Comparison of ENCODE assay signal across 11 cellular contexts in genomic region chr12:110256780-110257431, GRCh38. TPM values are rescaled to one million over a fixed set of nuclear protein-coding genes. Genes with fewer than 3 reads are reported as not detected.
DNase-seq lines count a peak whose midpoint lies in the region; ATAC-seq and TF ChIP-seq lines count a peak whose summit lies in the region.
"Had no signal": no experiment of that assay in that cellular context is flagged by ENCODE, and none has a peak within 500 bp of the region (broad histone marks: within the 10 kb centered on the region; RNA-seq: fewer than 3 reads in every experiment).

No MANE protein-coding gene starts in this region.

- H3K27me3 ChIP-seq in heart right ventricle (no peaks in the 10 kb centered on the region), osteoblast (ENCODE audit: insufficient read depth, low read length) (no peaks in the 10 kb centered on the region)

- H4K20me1 ChIP-seq in osteoblast (ENCODE audit: insufficient read depth, low read length): no peaks in the 10 kb centered on the region

- H3K4me3 ChIP-seq in heart right ventricle (no peak overlapping the region), osteoblast (ENCODE audit: insufficient read depth, low read length) (no peak overlapping the region)

- TF ChIP-seq CTCF in heart right ventricle (IDR thresholded peaks at IDR 0.05) (no peak), osteoblast (IDR thresholded peaks at IDR 0.05; ENCODE audit: extremely low read depth, low read depth, low read length) (no peak)

- H3K4me2 ChIP-seq in osteoblast (ENCODE audit: insufficient read depth, low read length): peak overlapping the region; percentile 14

- peak; percentile 44 for DNase-seq in Ammon's horn (ENCODE audit: low spot score)
- DNase-seq in SKM-1 (lab: John Stamatoyannopoulos, UW; ENCODE audit: unreplicated experiment): peak; percentile 55
- DNase-seq in heart right ventricle: peak; percentile 57 to 62
- peak; percentile 86 for DNase-seq in osteoblast (ENCODE audit: insufficient read length, low spot score, missing footprints)
- no peak for DNase-seq in SK-N-DZ (ENCODE audit: low spot score)
- DNase-seq in immature natural killer cell: no peak
- DNase-seq: NCI-H774; stimulated activated CD4-positive, alpha-beta T cell treated with anti-CD3 and anti-CD28 coated beads, Interleukin-2, amount 100 ng/mL, for 48 hours had no signal

- no peaks in the 10 kb centered on the region for H3K9me3 Mint-ChIP-seq in immature natural killer cell
- H3K9me3 Mint-ChIP-seq: T-helper 2 cell treated with Interferon-gamma antibody and Interleukin-4, amounts not matched to agents 5 μg/mL and 100 μg/mL, for 36 hours had no signal

- ATAC-seq in heart right ventricle (peak; percentile 7 to 56 (median 30)), HG02884 (IDR thresholded peaks at IDR 0.05; ENCODE audit: unreplicated experiment) (no peak), HG02610 (IDR thresholded peaks at IDR 0.05; ENCODE audit: unreplicated experiment) (no peak)

- peak overlapping the region; percentile 13 to 81 (median 62) for H3K27ac ChIP-seq in heart right ventricle
- H3K27ac ChIP-seq in osteoblast (ENCODE audit: low read depth, low read length): no peak overlapping the region

- no peaks in the 10 kb centered on the region for H3K9me3 ChIP-seq in heart right ventricle
- no peaks in the 10 kb centered on the region for H3K9me3 ChIP-seq in osteoblast (ENCODE audit: low read depth, low read length)

- peaks cover 0 to 5% (median 1%) of the 10 kb centered on the region in 3 donors for H3K27me3 Mint-ChIP-seq in immature natural killer cell (ENCODE audit: low read depth in 3 of 3)

- 48 to 50% methylated on average over 12 of the region's 12 CpGs for WGBS in heart right ventricle, 2 donors

- H3K36me3 ChIP-seq in heart right ventricle (no peaks in the 10 kb centered on the region), osteoblast (ENCODE audit: insufficient read depth, low read length) (no peaks in the 10 kb centered on the region)

- H3K4me1 ChIP-seq in heart right ventricle: peaks cover 10 to 41% (median 26%) of the 10 kb centered on the region in 9 donors
- peaks cover 15% of the 10 kb centered on the region for H3K4me1 ChIP-seq in osteoblast (ENCODE audit: insufficient read depth, low read length)

- H3K4me3 Mint-ChIP-seq in immature natural killer cell: no peak overlapping the region
- H3K4me3 Mint-ChIP-seq: T-helper 2 cell treated with Interferon-gamma antibody and Interleukin-4, amounts not matched to agents 5 μg/mL and 100 μg/mL, for 36 hours had no signal

- intact Hi-C loops in heart right ventricle (cut with DNase I): no loop called here

- no peaks in the 10 kb centered on the region for H3K79me2 ChIP-seq in osteoblast (ENCODE audit: insufficient read depth, low read length)

- peak overlapping the region; percentile 5 for H2AFZ ChIP-seq in osteoblast (ENCODE audit: low read length)

- H3K27ac Mint-ChIP-seq in immature natural killer cell: no peak overlapping the region
- H3K27ac Mint-ChIP-seq: T-helper 2 cell treated with Interferon-gamma antibody and Interleukin-4, amounts not matched to agents 5 μg/mL and 100 μg/mL, for 36 hours had no signal

- H3K4me1 Mint-ChIP-seq in immature natural killer cell: peaks cover 0 to 2% of the 10 kb centered on the region in 2 donors

- H3K36me3 Mint-ChIP-seq in immature natural killer cell: no peaks in the 10 kb centered on the region

RNA-seq across cellular contexts. Expression of gene ATP2A2, which starts 24.1 kb away (rescaled TPM):
- 1,000 to 10,000 TPM; 1,003 to 4,750 (median 1,632) TPM for total RNA-seq in heart right ventricle
- 100 to 1,000 TPM; 316 to 678 TPM for polyA plus RNA-seq in heart right ventricle
- total RNA-seq in osteoblast: 105 and 107 TPM in 2 replicates
- 89.4 and 103 TPM in 2 replicates for polyA plus RNA-seq in SK-N-DZ (2014; cell fraction: cytosol; rRNA removed)
- polyA plus RNA-seq in SK-N-DZ (2014; cell fraction: nucleus; rRNA removed): 90.0 and 149 TPM in 2 replicates
- 1 to 10 TPM; 2.0 to 8.0 (median 2.5) TPM for polyA plus RNA-seq in immature natural killer cell

Comparison
In these comparisons a context has a peak if more than half of its experiments do, and no peak if none do; other contexts are left out.
1. DNase-seq: peak in Ammon's horn (single experiment), SKM-1 (single experiment), heart right ventricle (2 of 2) and osteoblast (single experiment); none in SK-N-DZ (single experiment) and immature natural killer cell (0 of 3).
2. ATAC-seq: peak in heart right ventricle (8 of 8); none in HG02884 (single experiment) and HG02610 (single experiment).